23 cellular contexts compared by ENCODE assay signal in genomic region chr11:19635332-19635731, GRCh38.
DNase-seq lines count a peak whose midpoint lies in the region; ATAC-seq, FAIRE-seq and TF ChIP-seq lines count a peak whose summit lies in the region.
"Had no signal": no experiment of that assay in that cellular context is flagged by ENCODE, and none has a peak within 500 bp of the region (broad histone marks: within the 10 kb centered on the region; RNA-seq: fewer than 3 reads in every experiment).

No MANE protein-coding gene starts in this region.

- no peak for TF ChIP-seq CTCF in HEK293 (tag by site-specific recombination; IDR thresholded peaks at IDR 0.05)
- TF ChIP-seq CTCF in Loucy (conservative IDR thresholded peaks at IDR 0.05; ENCODE audit: low read length): no peak
- no peak for TF ChIP-seq CTCF in K562 (IDR thresholded peaks at IDR 0.05 in 2 of 3, conservative IDR thresholded peaks at IDR 0.05 in 1 of 3; ENCODE audit: insufficient read depth in 2 of 3, low read depth in 1 of 3, low read length in 3 of 3)
- TF ChIP-seq CTCF in testis (IDR thresholded peaks at IDR 0.05): no peak

- H3K4me1 ChIP-seq in HEK293 (ENCODE audit: control insufficient read depth, insufficient read depth, low read length) (no peaks in the 10 kb centered on the region), Loucy (ENCODE audit: insufficient read depth, low read length, poor library complexity, severe bottlenecking) (peaks cover 43% of the 10 kb centered on the region), K562 (replicated peaks in 1 of 2; ENCODE audit: control insufficient read depth in 2 of 2, insufficient read depth in 2 of 2, low read length in 2 of 2) (no peaks in the 10 kb centered on the region), testis (peaks cover 4% of the 10 kb centered on the region)
- H3K4me1 ChIP-seq: BE2C, BLaER1 had no signal

- DNase-seq in K562 (ENCODE audit: extremely low read depth in 1 of 4, low spot score in 3 of 4): no peak
- no peak for DNase-seq in GM03348 (ENCODE audit: low spot score)
- DNase-seq in testis: no peak
- DNase-seq: 8988T; ACHN; BE2C; C1 segment of cervical spinal cord; CD4-positive, alpha-beta memory T cell; CD4-positive, CD25-positive, alpha-beta regulatory T cell; CD8-positive, alpha-beta memory T cell; COR-L47; DMS 273 treated with DMSO at 0.1 percent for 48 hours; DMS153; DMS53; DMS79; DND-41; EL had no signal

- H2AFZ ChIP-seq in Loucy (ENCODE audit: low read length): no peak overlapping the region
- H2AFZ ChIP-seq in K562 (ENCODE audit: low read depth, low read length): no peak overlapping the region

- POLR2A ChIA-PET in HEK293 (lab: Yijun Ruan, JAX): no interaction called here
- POLR2A ChIA-PET in K562 (lab: Yijun Ruan, JAX): interaction anchor here (0.6 kb wide), 1 partner anchor 11 kb away, joined by 4 read pairs; no protein-coding TSS in a partner anchor

- ATAC-seq in K562: no peak

- no peaks in the 10 kb centered on the region for H3K36me3 ChIP-seq in HEK293 (ENCODE audit: control insufficient read depth in 2 of 2, insufficient read depth in 1 of 2, low read length in 2 of 2)
- no peaks in the 10 kb centered on the region for H3K36me3 ChIP-seq in Loucy (ENCODE audit: insufficient read depth, low read length)
- no peaks in the 10 kb centered on the region for H3K36me3 ChIP-seq in K562 (ENCODE audit: control insufficient read depth, insufficient read depth, low read length)
- no peaks in the 10 kb centered on the region for H3K36me3 ChIP-seq in testis (ENCODE audit: low read depth, missing control alignments)
- H3K36me3 ChIP-seq: BE2C, BLaER1 had no signal

- in situ Hi-C loops in K562 (cut with MboI): no loop called here

- no peak for TF ChIP-seq POLR2A in K562 (conservative IDR thresholded peaks at IDR 0.05)
- no peak for TF ChIP-seq POLR2A in testis (IDR thresholded peaks at IDR 0.05)

- TF ChIP-seq EP300 in K562 (IDR thresholded peaks at IDR 0.05; ENCODE audit: low read length): no peak

- H3K9me2 ChIP-seq in Loucy (replicated peaks; ENCODE audit: low read depth, low read length): no peaks in the 10 kb centered on the region

- H3K27me3 ChIP-seq in Loucy (ENCODE audit: insufficient read depth, low read length, poor library complexity, severe bottlenecking): no peaks in the 10 kb centered on the region
- H3K27me3 ChIP-seq in K562 (ENCODE audit: control insufficient read depth in 2 of 2, insufficient read depth in 2 of 2, low read length in 2 of 2): peaks cover 0 to 6% of the 10 kb centered on the region in 2 experiments; a peak in 2 of 5 replicates
- no peaks in the 10 kb centered on the region for H3K27me3 ChIP-seq in testis
- H3K27me3 ChIP-seq: BE2C, BLaER1 had no signal

- H3K79me2 ChIP-seq in Loucy (ENCODE audit: insufficient read depth, low read length) (no peaks in the 10 kb centered on the region), K562 (ENCODE audit: control insufficient read depth, insufficient read depth, low read length) (no peaks in the 10 kb centered on the region)

- H3K9ac ChIP-seq in Loucy (ENCODE audit: low read depth, low read length, poor library complexity, severe bottlenecking): no peak overlapping the region
- no peak overlapping the region for H3K9ac ChIP-seq in K562 (ENCODE audit: insufficient read depth in 1 of 2, low read depth in 2 of 2, low read length in 2 of 2)
- H3K9ac ChIP-seq: BLaER1 had no signal

- CTCF ChIA-PET in HEK293 (lab: Yijun Ruan, JAX): no interaction called here
- CTCF ChIA-PET in K562 (lab: Yijun Ruan, JAX; ENCODE audit: low intra/inter-chr PET ratio): no interaction called here

- H3K9me3 ChIP-seq in HEK293 (ENCODE audit: control insufficient read depth, insufficient read depth, low read depth, low read length): no peaks in the 10 kb centered on the region
- no peaks in the 10 kb centered on the region for H3K9me3 ChIP-seq in Loucy (ENCODE audit: insufficient read depth, low read depth, low read length)
- H3K9me3 ChIP-seq in K562 (replicated peaks; ENCODE audit: control insufficient read depth, insufficient read depth, low read depth, low read length): no peaks in the 10 kb centered on the region
- H3K9me3 ChIP-seq in testis: no peaks in the 10 kb centered on the region
- H3K9me3 ChIP-seq: BE2C had no signal

- FAIRE-seq in K562 (lab: Jason Lieb, UNC): no peak
- FAIRE-seq: A204.1, GM12891, GM19239 had no signal

- 0% methylated on average over 2 of the region's 3 CpGs for WGBS in K562 (ENCODE audit: insufficient coverage, low coverage, missing lambda C conversion rate)
- 89 to 95% methylated on average over 3 of the region's 3 CpGs for WGBS in testis, 2 donors

- H3K9me1 ChIP-seq in K562 (ENCODE audit: control insufficient read depth, insufficient read depth, low read length): no peaks in the 10 kb centered on the region

- H3K27ac ChIP-seq in HEK293 (ENCODE audit: extremely low read depth, low read depth, low read length): no peak overlapping the region
- H3K27ac ChIP-seq in K562 (ENCODE audit: extremely low read depth, low read depth, low read length): no peak overlapping the region
- H3K27ac ChIP-seq in testis: no peak overlapping the region
- H3K27ac ChIP-seq: BLaER1 had no signal

- TF ChIP-seq RAD21 in K562 (CRISPR knock-in tag; conservative IDR thresholded peaks at IDR 0.05 in 1 of 2, IDR thresholded peaks at IDR 0.05 in 1 of 2): no peak

- BruUV-seq in K562 (replicated peaks; lab: Mats Ljungman, UMichigan): no TSS peak

- intact Hi-C loops in K562 (cut with micrococcal nuclease) (no loop called here), testis (cut with DNase I; ENCODE audit: low total_unique reads) (no loop called here)

- H3K4me2 ChIP-seq in Loucy (ENCODE audit: low read depth, low read length, poor library complexity, severe bottlenecking): peak overlapping the region; percentile 64
- no peak overlapping the region for H3K4me2 ChIP-seq in K562 (ENCODE audit: insufficient read depth, low read length)
- H3K4me2 ChIP-seq: BLaER1 had no signal

- H4K20me1 ChIP-seq in Loucy (ENCODE audit: insufficient read depth, low read length, poor library complexity, severe bottlenecking) (no peaks in the 10 kb centered on the region), K562 (replicated peaks; ENCODE audit: control insufficient read depth, insufficient read depth, low read length) (no peaks in the 10 kb centered on the region)
- H4K20me1 ChIP-seq: BLaER1 had no signal

- H3K4me3 ChIP-seq in HEK293 (ENCODE audit: low read depth, low read length): no peak overlapping the region
- peak overlapping the region; percentile 25 for H3K4me3 ChIP-seq in Loucy (ENCODE audit: low read length, poor library complexity, severe bottlenecking)
- no peak overlapping the region for H3K4me3 ChIP-seq in K562
- no peak overlapping the region for H3K4me3 ChIP-seq in testis
- H3K4me3 ChIP-seq: BLaER1 had no signal

- H3F3A ChIP-seq in Loucy (ENCODE audit: low read depth): peaks cover 15% of the 10 kb centered on the region

TF ChIP-seq in HEK293, 187 proteins besides CTCF, POLR2A, EP300 and RAD21:
- TF ChIP-seq SETDB1 (IDR thresholded peaks at IDR 0.05; ENCODE audit: insufficient read length, low read length): peak; percentile 54
- no peak for TF ChIP-seq ZBTB44 (tag by site-specific recombination; IDR thresholded peaks at IDR 0.05)
- no peak for TF ChIP-seq ZNF391 (tag by site-specific recombination; IDR thresholded peaks at IDR 0.05; ENCODE audit: borderline replicate concordance, low read depth)
- TF ChIP-seq ZNF670 (tag by site-specific recombination; IDR thresholded peaks at IDR 0.05; ENCODE audit: low read depth): no peak
- TF ChIP-seq ZNF654 (tag by site-specific recombination; IDR thresholded peaks at IDR 0.05; ENCODE audit: low read depth): no peak
- TF ChIP-seq ZNF10 (tag by site-specific recombination; IDR thresholded peaks at IDR 0.05): no peak
- no peak for TF ChIP-seq KLF10 (tag by site-specific recombination; IDR thresholded peaks at IDR 0.05)

TF ChIP-seq in K562, 482 proteins besides CTCF, POLR2A, EP300 and RAD21:
- TF ChIP-seq ZNF766 (CRISPR knock-in tag; conservative IDR thresholded peaks at IDR 0.05) (peak; percentile 59; the same call in 1 of the 2 replicates), FOXP1 (CRISPR knock-in tag; IDR thresholded peaks at IDR 0.05) (no peak)

Comparison
In these comparisons a context has a peak if more than half of its experiments do, and no peak if none do; other contexts are left out.
1. Of the 44 proteins assayed by ChIP-seq in both K562 and HEK293: peak only in K562: none; only in HEK293: SETDB1; in both: none; in neither: 43.